Comparison of ENCODE assay signal across 1 cellular context in genomic region chr1:2052096-2052569, GRCh38.
TF ChIP-seq lines count a peak whose summit lies in the region.

No MANE protein-coding gene starts in this region.

TF ChIP-seq in HEK293, 187 proteins besides CTCF, POLR2A, EP300 and RAD21 (continued from another document and continues in another):
- no peak for TF ChIP-seq ZSCAN4 (tag by site-specific recombination; IDR thresholded peaks at IDR 0.05)
- no peak for TF ChIP-seq BCL6B (tag by site-specific recombination; IDR thresholded peaks at IDR 0.05)
- TF ChIP-seq ZFP3 (tag by site-specific recombination; IDR thresholded peaks at IDR 0.05; ENCODE audit: low read depth), result no peak
- TF ChIP-seq ZNF214 (tag by site-specific recombination; IDR thresholded peaks at IDR 0.05; ENCODE audit: borderline replicate concordance), result no peak
- no peak for TF ChIP-seq ZNF280D (tag by site-specific recombination; IDR thresholded peaks at IDR 0.05)
- peak; percentile 98 for TF ChIP-seq ZNF398 (tag by site-specific recombination; IDR thresholded peaks at IDR 0.05)
- no peak for TF ChIP-seq ZNF843 (tag by site-specific recombination; IDR thresholded peaks at IDR 0.05)
- TF ChIP-seq ZNF488 (tag by site-specific recombination; IDR thresholded peaks at IDR 0.05), result no peak
- 0 out of 2 replicates have a peak, but pooled peaks have one; percentile 23 for TF ChIP-seq KLF9 (tag by site-specific recombination; IDR thresholded peaks at IDR 0.05; ENCODE audit: low read depth)
- TF ChIP-seq ZBTB17 (tag by site-specific recombination; IDR thresholded peaks at IDR 0.05), result no peak
- TF ChIP-seq ZNF280C (tag by site-specific recombination; IDR thresholded peaks at IDR 0.05), result no peak
- TF ChIP-seq HOXD13 (CRISPR knock-in tag; IDR thresholded peaks at IDR 0.05; ENCODE audit: borderline replicate concordance), result no peak
- TF ChIP-seq ZSCAN23 (tag by site-specific recombination; IDR thresholded peaks at IDR 0.05), result no peak
- no peak for TF ChIP-seq ZNF140 (tag by site-specific recombination; IDR thresholded peaks at IDR 0.05)
- peak; percentile 37; the same call in 1 of the 2 replicates for TF ChIP-seq ZBTB48 (tag by site-specific recombination; IDR thresholded peaks at IDR 0.05)
- no peak for TF ChIP-seq ZNF391 (tag by site-specific recombination; IDR thresholded peaks at IDR 0.05; ENCODE audit: borderline replicate concordance, low read depth)
- no peak for TF ChIP-seq ZNF530 (tag by site-specific recombination; IDR thresholded peaks at IDR 0.05; ENCODE audit: low read depth)
- no peak for TF ChIP-seq ZNF292 (tag by site-specific recombination; IDR thresholded peaks at IDR 0.05; ENCODE audit: borderline replicate concordance, low read depth)
- TF ChIP-seq ZBTB7A (tag by site-specific recombination; IDR thresholded peaks at IDR 0.05; ENCODE audit: low read depth), result no peak
- no peak for TF ChIP-seq ZNF561 (tag by site-specific recombination; IDR thresholded peaks at IDR 0.05; ENCODE audit: borderline replicate concordance)
- no peak for TF ChIP-seq ZNF239 (tag by site-specific recombination; IDR thresholded peaks at IDR 0.05)
- no peak for TF ChIP-seq IKZF3 (tag by site-specific recombination; IDR thresholded peaks at IDR 0.05)
- no peak for TF ChIP-seq GLI2 (tag by site-specific recombination; IDR thresholded peaks at IDR 0.05; ENCODE audit: borderline replicate concordance, low read depth)
- no peak for TF ChIP-seq ZNF692 (tag by site-specific recombination; IDR thresholded peaks at IDR 0.05)
- peak; percentile 93 for TF ChIP-seq ZNF600 (tag by site-specific recombination; IDR thresholded peaks at IDR 0.05)
- no peak for TF ChIP-seq ZNF426 (tag by site-specific recombination; IDR thresholded peaks at IDR 0.05)
- no peak for TF ChIP-seq ZNF394 (tag by site-specific recombination; IDR thresholded peaks at IDR 0.05; ENCODE audit: borderline replicate concordance)
- no peak for TF ChIP-seq ZNF423 (tag by site-specific recombination; IDR thresholded peaks at IDR 0.05)
- TF ChIP-seq ZNF26 (tag by site-specific recombination; IDR thresholded peaks at IDR 0.05), result no peak
- TF ChIP-seq ZNF623 (tag by site-specific recombination; IDR thresholded peaks at IDR 0.05), result no peak
- no peak for TF ChIP-seq PRDM6 (tag by site-specific recombination; IDR thresholded peaks at IDR 0.05)
- no peak for TF ChIP-seq PBX3 (CRISPR knock-in tag; IDR thresholded peaks at IDR 0.05)
- 0 out of 2 replicates have a peak, but pooled peaks have one; percentile 23 for TF ChIP-seq ZFHX2 (tag by site-specific recombination; conservative IDR thresholded peaks at IDR 0.05)
- TF ChIP-seq ZNF2 (tag by site-specific recombination; IDR thresholded peaks at IDR 0.05), result no peak
- no peak for TF ChIP-seq ZBTB21 (tag by site-specific recombination; IDR thresholded peaks at IDR 0.05)
- no peak for TF ChIP-seq PRDM4 (tag by site-specific recombination; IDR thresholded peaks at IDR 0.05)
- TF ChIP-seq KLF1 (tag by site-specific recombination; IDR thresholded peaks at IDR 0.05), result peak; percentile 67
- TF ChIP-seq ZNF785 (tag by site-specific recombination; IDR thresholded peaks at IDR 0.05), result no peak
- peak; percentile 95 for TF ChIP-seq SCRT2 (tag by site-specific recombination; IDR thresholded peaks at IDR 0.05)
- no peak for TF ChIP-seq ZFP69B (tag by site-specific recombination; IDR thresholded peaks at IDR 0.05)
- TF ChIP-seq ZNF324 (tag by site-specific recombination; IDR thresholded peaks at IDR 0.05), result no peak
- TF ChIP-seq ZNF560 (tag by site-specific recombination; IDR thresholded peaks at IDR 0.05; ENCODE audit: borderline replicate concordance), result no peak
- no peak for TF ChIP-seq RBAK (tag by site-specific recombination; IDR thresholded peaks at IDR 0.05)
- peak; percentile 86 for TF ChIP-seq ZNF341 (tag by site-specific recombination; IDR thresholded peaks at IDR 0.05; ENCODE audit: low read depth)
- peak; percentile 58; the same call in 1 of the 2 replicates for TF ChIP-seq KLF8 (tag by site-specific recombination; IDR thresholded peaks at IDR 0.05)
